In the genomic region with DNA sequence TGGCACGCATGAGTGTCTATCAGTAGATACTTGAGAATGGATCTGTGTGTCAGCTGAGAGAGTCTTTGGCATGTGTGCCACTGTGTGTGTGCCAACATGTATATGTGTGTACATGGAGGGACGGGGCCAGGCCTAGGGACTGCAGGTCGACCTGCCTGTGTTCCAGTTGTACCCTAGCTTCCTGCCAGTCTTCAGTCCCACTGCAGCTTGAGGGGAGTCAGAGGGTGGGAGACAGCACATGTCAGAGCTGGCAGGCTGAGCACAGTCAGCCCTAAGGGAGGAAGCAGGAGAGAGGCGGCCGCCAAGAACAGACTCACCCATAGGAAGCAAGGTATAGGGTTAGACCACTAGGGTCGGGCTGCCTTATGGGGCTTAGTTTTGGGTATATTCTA, we compare ENCODE assay signal across 18 cellular contexts. TPM values are rescaled to one million over a fixed set of nuclear protein-coding genes. Genes with fewer than 3 reads are reported as not detected.
A peak's percentile ranks its signal among the peaks of the same experiment; 100 is the strongest.
DNase-seq lines count a peak whose midpoint lies in the region; ATAC-seq, FAIRE-seq and TF ChIP-seq lines count a peak whose summit lies in the region.
"Had no signal": no experiment of that assay in that cellular context is flagged by ENCODE, and none has a peak within 500 bp of the region (broad histone marks: within the 10 kb centered on the region; RNA-seq: fewer than 3 reads in every experiment).

No MANE protein-coding gene starts in this region.

- no peaks in the 10 kb centered on the region for H3K9me3 Mint-ChIP-seq in central memory CD8-positive, alpha-beta T cell
- H3K9me3 Mint-ChIP-seq in neural crest cell: no peaks in the 10 kb centered on the region
- H3K9me3 Mint-ChIP-seq: dendritic cell treated with granulocyte-macrophage colony-stimulating factor and Interleukin-4, amounts not matched to agents 40 ng/mL and 50 ng/mL, for 4 days had no signal

- 28 to 36% methylated on average over 6 of the region's 6 CpGs for WGBS in lower leg skin, 2 donors

- TF ChIP-seq POLR2A in lower leg skin (IDR thresholded peaks at IDR 0.05): no peak

- no peak for ATAC-seq in central memory CD8-positive, alpha-beta T cell (replicated peaks; ENCODE audit: extremely low read depth, poor library complexity, severe bottlenecking)
- ATAC-seq in HG03280 (IDR thresholded peaks at IDR 0.05; ENCODE audit: unreplicated experiment): no peak

- peaks cover 18% of the 10 kb centered on the region for H3K36me3 Mint-ChIP-seq in central memory CD8-positive, alpha-beta T cell (ENCODE audit: insufficient read depth)
- H3K36me3 Mint-ChIP-seq in neural crest cell (ENCODE audit: low read depth): no peaks in the 10 kb centered on the region

- no peaks in the 10 kb centered on the region for H3K27me3 Mint-ChIP-seq in central memory CD8-positive, alpha-beta T cell
- H3K27me3 Mint-ChIP-seq in neural crest cell (ENCODE audit: low read depth): peaks cover 22% of the 10 kb centered on the region

- intact Hi-C loops in lower leg skin (cut with DNase I; ENCODE audit: low total_unique reads): no loop called here

- peak overlapping the region; percentile 98 for H3K4me3 Mint-ChIP-seq in central memory CD8-positive, alpha-beta T cell
- H3K4me3 Mint-ChIP-seq in neural crest cell: peak overlapping the region; percentile 18
- H3K4me3 Mint-ChIP-seq: dendritic cell treated with granulocyte-macrophage colony-stimulating factor and Interleukin-4, amounts not matched to agents 40 ng/mL and 50 ng/mL, for 4 days had no signal

- no peak for TF ChIP-seq CTCF in neural crest cell (conservative IDR thresholded peaks at IDR 0.05)
- no peak for TF ChIP-seq CTCF in lower leg skin (IDR thresholded peaks at IDR 0.05)

- H3K4me1 Mint-ChIP-seq in central memory CD8-positive, alpha-beta T cell: peaks cover 83% of the 10 kb centered on the region
- H3K4me1 Mint-ChIP-seq in neural crest cell: peaks cover 22% of the 10 kb centered on the region

- FAIRE-seq in urothelium cell line (lab: Jason Lieb, UNC): peak; percentile 9

- DNase-seq in NCI-H2029 treated with DMSO at 0.1 percent for 48 hours (lab: John Stamatoyannopoulos, UW): peak; percentile 72
- DNase-seq in NCI-H2029 (lab: John Stamatoyannopoulos, UW): no peak
- DNase-seq in central memory CD8-positive, alpha-beta T cell (ENCODE audit: low spot score in 2 of 2): no peak
- DNase-seq in neural crest cell (ENCODE audit: low read depth, low spot score): no peak
- DNase-seq in urothelium cell line (ENCODE audit: low spot score): no peak
- DNase-seq in inferior parietal cortex (ENCODE audit: extremely low spot score): no peak
- no peak for DNase-seq in lower leg skin (ENCODE audit: low spot score in 2 of 2)
- DNase-seq: 8988T; activated CD4-positive, alpha-beta T cell treated with anti-CD3 and anti-CD28 coated beads for 1 hour; activated CD8-positive, alpha-beta memory T cell treated with anti-CD3 and anti-CD28 coated beads, Interleukin-2, amount 50 U/mL, for 4 hours; activated naive CD4-positive, alpha-beta T cell; COR-L47; GF-D8; left cardiac atrium; MM.1S; stimulated activated CD4-positive, alpha-beta T cell treated with anti-CD3 and anti-CD28 coated beads, Interleukin-4, amount 100 ng/mL, for 4 hours had no signal

- H3K4me3 ChIP-seq in lower leg skin (ENCODE audit: low read depth, poor library complexity, severe bottlenecking): no peak overlapping the region

- H3K27ac Mint-ChIP-seq in central memory CD8-positive, alpha-beta T cell (ENCODE audit: low read depth): peak overlapping the region; percentile 49
- H3K27ac Mint-ChIP-seq in neural crest cell (ENCODE audit: unreplicated experiment): no peak overlapping the region
- H3K27ac Mint-ChIP-seq: dendritic cell treated with granulocyte-macrophage colony-stimulating factor and Interleukin-4, amounts not matched to agents 40 ng/mL and 50 ng/mL, for 4 days had no signal

RNA-seq across cellular contexts. Expression of gene CLCF1, which starts 5.6 kb away (rescaled TPM):
- total RNA-seq in neural crest cell (0.41 and 0.68 TPM in 2 replicates), lower leg skin (1 to 10 TPM; 2.2 to 3.3 (median 2.5) TPM)

RNA-seq across cellular contexts. Expression of gene POLD4, which starts 14.5 kb away (rescaled TPM):
- 3.7 and 7.1 TPM in 2 replicates for total RNA-seq in neural crest cell
- 100 to 1,000 TPM in 1 of 4 donors, 10 to 100 TPM in 3; 82.3 to 126 (median 86.4) TPM for total RNA-seq in lower leg skin

RNA-seq across cellular contexts. Expression of gene RAD9A, which starts 24.0 kb away (rescaled TPM):
- total RNA-seq in neural crest cell (46.1 and 49.4 TPM in 2 replicates), lower leg skin (10 to 100 TPM; 24.9 to 28.5 (median 27.2) TPM)

RNA-seq across cellular contexts. Expression of gene PPP1CA, which starts 33.8 kb away (rescaled TPM):
- total RNA-seq in neural crest cell (222 and 223 TPM in 2 replicates), lower leg skin (100 to 1,000 TPM; 101 to 160 (median 143) TPM)

RNA-seq across cellular contexts. Expression of gene TBC1D10C, which starts 36.1 kb away (rescaled TPM):
- total RNA-seq in neural crest cell (0.66 and 1.8 TPM in 2 replicates), lower leg skin (1 to 10 TPM in 2 of 4 donors, under 1 TPM in 2; 0.71 to 1.3 (median 0.97) TPM)

Comparison
In these comparisons a context has a peak if more than half of its experiments do, and no peak if none do; other contexts are left out.
1. RNA of gene POLD4, which starts 14.5 kb away (total RNA-seq): 82.3 to 126 TPM in lower leg skin; 3.7 to 7.1 TPM in neural crest cell; every median in the first group is over 10 times any median in the second.